Comparison of ENCODE assay signal across 15 cellular contexts in genomic region chr2:159144776-159145614, GRCh38.
A peak's percentile ranks its signal among the peaks of the same experiment; 100 is the strongest.
DNase-seq lines count a peak whose midpoint lies in the region; ATAC-seq, FAIRE-seq and TF ChIP-seq lines count a peak whose summit lies in the region.
"Had no signal": no experiment of that assay in that cellular context is flagged by ENCODE, and none has a peak within 500 bp of the region (broad histone marks: within the 10 kb centered on the region; RNA-seq: fewer than 3 reads in every experiment).

No MANE protein-coding gene starts in this region.

- no peaks in the 10 kb centered on the region for H3K9me3 ChIP-seq in HepG2 (ENCODE audit: low read length)
- H3K9me3 ChIP-seq: Caco-2, neutrophil had no signal

- DNase-seq in HepG2 (ENCODE audit: low spot score) (no peak), kidney glomerular epithelial cell (lab: John Stamatoyannopoulos, UW) (no peak)
- DNase-seq in activated CD4-positive, alpha-beta T cell treated with anti-CD3 and anti-CD28 coated beads for 1 hour, result no peak
- DNase-seq in activated T-cell treated with anti-CD3 and anti-CD28 coated beads, Interleukin-2, amount 50 U/mL, for 48 hours, result no peak
- DNase-seq: aorta, Caco-2, left colon, NCI-H187 treated with DMSO at 0.1 percent for 48 hours, T-helper 9 cell had no signal

- intact Hi-C loops in HepG2 (cut with micrococcal nuclease; ENCODE audit: unreplicated experiment), result no loop called here

- H3K27me3 ChIP-seq in HepG2 (ENCODE audit: control insufficient read depth in 1 of 2, insufficient read depth in 2 of 2, low read length in 2 of 2), result no peaks in the 10 kb centered on the region

- CTCF ChIA-PET in HepG2 (lab: Yijun Ruan, JAX; ENCODE audit: low intra/inter-chr PET ratio, low total read pairs), result no interaction called here

- no TSS peak for BruUV-seq in HepG2 (replicated peaks; lab: Mats Ljungman, UMichigan)

- no peaks in the 10 kb centered on the region for H3K4me1 ChIP-seq in HepG2 (ENCODE audit: insufficient read depth, low read length)
- H3K4me1 ChIP-seq: Caco-2 had no signal

- 76% methylated on average over 9 of the region's 9 CpGs for WGBS in HepG2 (ENCODE audit: low lambda C conversion rate)

- POLR2A ChIA-PET in HepG2 (lab: Yijun Ruan, JAX), result no interaction called here

- no peaks in the 10 kb centered on the region for H4K20me1 ChIP-seq in HepG2 (ENCODE audit: insufficient read depth, low read length)

- TF ChIP-seq CTCF in HepG2 (CRISPR knock-in tag; IDR thresholded peaks at IDR 0.05), result no peak

- FAIRE-seq in HepG2 (lab: Jason Lieb, UNC), result no peak

- no peak for TF ChIP-seq EP300 in HepG2 (IDR thresholded peaks at IDR 0.05; ENCODE audit: low read depth in 2 of 2, low read length in 2 of 2)
- TF ChIP-seq EP300 in HepG2 (CRISPR knock-in tag; IDR thresholded peaks at IDR 0.05; ENCODE audit: borderline replicate concordance), result no peak

- no peak overlapping the region for H3K9ac ChIP-seq in HepG2 (ENCODE audit: insufficient read depth, low read depth, low read length)

- H2AFZ ChIP-seq in HepG2 (ENCODE audit: low read length), result no peak overlapping the region

- ATAC-seq in GM18868 (IDR thresholded peaks at IDR 0.05; ENCODE audit: unreplicated experiment) (peak; percentile 76), GM21526 (IDR thresholded peaks at IDR 0.05; ENCODE audit: low FRiP score, unreplicated experiment) (peak; percentile 67), HG03342 (IDR thresholded peaks at IDR 0.05; ENCODE audit: unreplicated experiment) (peak; percentile 82), HepG2 (no peak), GM21529 (IDR thresholded peaks at IDR 0.05; ENCODE audit: unreplicated experiment) (no peak)
- ATAC-seq: HCT116, left colon had no signal

- H3K36me3 ChIP-seq in HepG2 (replicated peaks in 1 of 2; ENCODE audit: control insufficient read depth in 1 of 2, insufficient read depth in 2 of 2, low read length in 2 of 2), result no peaks in the 10 kb centered on the region
- H3K36me3 ChIP-seq: neutrophil had no signal

- H3K27ac ChIP-seq in HepG2 (ENCODE audit: extremely low read length, insufficient read depth, low read length), result no peak overlapping the region
- H3K27ac ChIP-seq: neutrophil had no signal

- no peaks in the 10 kb centered on the region for H3K79me2 ChIP-seq in HepG2 (ENCODE audit: insufficient read depth, low read length)

- no peak for TF ChIP-seq RAD21 in HepG2 (CRISPR knock-in tag; IDR thresholded peaks at IDR 0.05)

- H3K4me3 ChIP-seq in HepG2 (replicated peaks in 1 of 3; ENCODE audit: insufficient read depth in 1 of 3, low read depth in 2 of 3, low read length in 3 of 3), result no peak overlapping the region

- in situ Hi-C loops in HepG2 (cut with HindIII; ENCODE audit: extremely low pct_ligation_motif_present, low pct_unique_long_range_greater_than_20kb), result no loop called here

- H3K4me2 ChIP-seq in HepG2 (ENCODE audit: low read depth, low read length), result no peak overlapping the region

- TF ChIP-seq POLR2A in HepG2 (IDR thresholded peaks at IDR 0.05; ENCODE audit: insufficient read depth in 1 of 2, low read depth in 2 of 2, low read length in 2 of 2), result no peak

TF ChIP-seq in HepG2, 621 proteins besides CTCF, POLR2A, EP300 and RAD21:
- TF ChIP-seq USF2 (IDR thresholded peaks at IDR 0.05; ENCODE audit: low read depth, low read length) (0 out of 2 replicates have a peak, but pooled peaks have one; percentile 30), USF2 (CRISPR knock-in tag; IDR thresholded peaks at IDR 0.05; ENCODE audit: borderline replicate concordance) (no peak), ZFY (CRISPR knock-in tag; IDR thresholded peaks at IDR 0.05) (no peak)

Comparison
In these comparisons a context has a peak if more than half of its experiments do, and no peak if none do; other contexts are left out.
1. ATAC-seq: peak in GM18868 (single experiment), GM21526 (single experiment) and HG03342 (single experiment); none in HepG2 (single experiment) and GM21529 (single experiment).